ENCODE assay signal across 8 cellular contexts in the genomic region with DNA sequence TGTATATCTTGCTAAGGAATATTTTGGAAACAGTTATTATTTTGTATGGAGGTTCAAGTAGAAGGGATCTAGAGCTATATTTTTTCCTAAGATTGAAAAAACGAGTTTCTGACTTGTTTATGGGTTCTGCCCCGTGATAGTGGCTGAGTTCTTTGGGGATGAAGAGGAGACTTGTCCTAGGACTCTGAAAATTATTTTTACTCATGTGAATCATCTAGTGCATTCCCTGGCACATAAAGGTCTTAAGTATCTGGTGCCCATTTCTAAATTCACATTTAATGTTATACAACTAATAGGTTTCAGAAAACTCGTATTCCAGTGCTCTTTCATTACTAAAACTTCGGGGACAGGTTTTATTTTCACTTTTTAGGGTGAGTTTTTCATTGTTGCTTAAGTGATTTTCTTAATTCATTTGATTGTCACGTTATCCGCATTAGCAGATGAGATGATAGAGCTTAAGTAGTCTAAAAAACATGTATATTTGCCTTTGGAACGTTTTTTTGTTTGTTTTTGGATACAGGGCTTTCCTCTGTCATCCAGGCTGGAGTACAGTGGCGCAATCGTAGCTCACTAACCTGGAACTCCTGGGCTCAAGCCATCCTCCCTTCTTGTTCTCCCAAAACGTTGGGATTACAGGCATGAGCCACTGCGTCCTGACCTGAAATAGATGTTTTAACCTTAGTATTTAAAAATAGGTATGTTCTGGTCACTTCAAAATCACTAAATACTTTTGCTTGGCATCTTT. TPM values are rescaled to one million over a fixed set of nuclear protein-coding genes. Genes with fewer than 3 reads are reported as not detected.
A peak's percentile ranks its signal among the peaks of the same experiment; 100 is the strongest.
DNase-seq lines count a peak whose midpoint lies in the region; ATAC-seq and TF ChIP-seq lines count a peak whose summit lies in the region.

No MANE protein-coding gene starts in this region.

- peaks cover 3% of the 10 kb centered on the region for H3F3A ChIP-seq in smooth muscle cell (ENCODE audit: low read depth)

- TF ChIP-seq CTCF in HEK293 (tag by site-specific recombination; IDR thresholded peaks at IDR 0.05) (no peak), VCaP (conservative IDR thresholded peaks at IDR 0.05) (no peak), fibroblast of the aortic adventitia (IDR thresholded peaks at IDR 0.05; ENCODE audit: insufficient read depth, low read length) (no peak), smooth muscle cell (IDR thresholded peaks at IDR 0.05; ENCODE audit: borderline replicate concordance, insufficient read depth, poor library complexity, severe bottlenecking) (no peak), GM10266 (IDR thresholded peaks at IDR 0.05; ENCODE audit: control insufficient read depth, insufficient read depth, low read depth, missing control alignments) (no peak)

- no peak for ATAC-seq in HG03457 (IDR thresholded peaks at IDR 0.05; ENCODE audit: unreplicated experiment)
- no peak for ATAC-seq in esophagus mucosa

- CTCF ChIA-PET in HEK293 (lab: Yijun Ruan, JAX): interaction anchor here (0.6 to 2.4 kb wide), 9 partner anchors 8 to 245 kb away, joined by 3 to 12 read pairs (median 3); no protein-coding TSS in a partner anchor

- peak overlapping the region; percentile 93 for H3K4me2 ChIP-seq in smooth muscle cell

- no peak overlapping the region for H3K4me3 ChIP-seq in HEK293 (ENCODE audit: low read depth, low read length)
- peak overlapping the region; percentile 89 for H3K4me3 ChIP-seq in fibroblast of the aortic adventitia (ENCODE audit: low read depth, low read length)
- H3K4me3 ChIP-seq in smooth muscle cell: peak overlapping the region; percentile 83

- DNase-seq in fibroblast of the aortic adventitia (ENCODE audit: low read depth) (peak; percentile 35), smooth muscle cell (lab: John Stamatoyannopoulos, UW; ENCODE audit: unreplicated experiment) (no peak), GM10266 (ENCODE audit: extremely low spot score) (no peak), NCI-H1105 treated with DMSO at 0.1 percent for 48 hours (lab: John Stamatoyannopoulos, UW) (no peak)

- H3K9me3 ChIP-seq in HEK293 (ENCODE audit: control insufficient read depth, insufficient read depth, low read depth, low read length): no peaks in the 10 kb centered on the region
- no peaks in the 10 kb centered on the region for H3K9me3 ChIP-seq in smooth muscle cell (replicated peaks; ENCODE audit: low read depth)

- H3K79me2 ChIP-seq in smooth muscle cell (ENCODE audit: low read depth): peaks cover 65% of the 10 kb centered on the region

- H3K4me1 ChIP-seq in HEK293 (ENCODE audit: control insufficient read depth, insufficient read depth, low read length) (0 out of 2 replicates have a peak, but pooled peaks cover 2% of the 10 kb centered on the region), smooth muscle cell (ENCODE audit: low read depth) (peaks cover 35% of the 10 kb centered on the region)

- H4K20me1 ChIP-seq in smooth muscle cell (ENCODE audit: low read depth): peaks cover 63% of the 10 kb centered on the region

- peaks cover 8 to 14% of the 10 kb centered on the region in 2 experiments; a peak in 2 of 3 replicates for H3K36me3 ChIP-seq in HEK293 (ENCODE audit: control insufficient read depth in 2 of 2, insufficient read depth in 1 of 2, low read length in 2 of 2)
- H3K36me3 ChIP-seq in smooth muscle cell (ENCODE audit: low read depth): no peaks in the 10 kb centered on the region

- POLR2A ChIA-PET in HEK293 (lab: Yijun Ruan, JAX): interaction anchor here (1.5 kb wide), 1 partner anchor 246 kb away, joined by 6 read pairs; no protein-coding TSS in a partner anchor

- WGBS in smooth muscle cell (ENCODE audit: low lambda C conversion rate): 62% methylated on average over 11 of the region's 11 CpGs

- H3K9ac ChIP-seq in smooth muscle cell (ENCODE audit: low read depth): peak overlapping the region; percentile 95

- H3K27me3 ChIP-seq in smooth muscle cell (ENCODE audit: low read depth): no peaks in the 10 kb centered on the region

- H2AFZ ChIP-seq in smooth muscle cell (ENCODE audit: low read depth): no peak overlapping the region

- peak overlapping the region; percentile 94; the same call in 1 of the 2 replicates for H3K27ac ChIP-seq in HEK293 (ENCODE audit: extremely low read depth, low read depth, low read length)
- peak overlapping the region; percentile 99 for H3K27ac ChIP-seq in VCaP
- H3K27ac ChIP-seq in smooth muscle cell (ENCODE audit: low read depth): peak overlapping the region; percentile 94

TF ChIP-seq in HEK293, 187 proteins besides CTCF, POLR2A, EP300 and RAD21 (continues in another document):
- 0 out of 2 replicates have a peak, but pooled peaks have one; percentile 22 for TF ChIP-seq ZNF501 (tag by site-specific recombination; IDR thresholded peaks at IDR 0.05)
- TF ChIP-seq, protein P1, sequence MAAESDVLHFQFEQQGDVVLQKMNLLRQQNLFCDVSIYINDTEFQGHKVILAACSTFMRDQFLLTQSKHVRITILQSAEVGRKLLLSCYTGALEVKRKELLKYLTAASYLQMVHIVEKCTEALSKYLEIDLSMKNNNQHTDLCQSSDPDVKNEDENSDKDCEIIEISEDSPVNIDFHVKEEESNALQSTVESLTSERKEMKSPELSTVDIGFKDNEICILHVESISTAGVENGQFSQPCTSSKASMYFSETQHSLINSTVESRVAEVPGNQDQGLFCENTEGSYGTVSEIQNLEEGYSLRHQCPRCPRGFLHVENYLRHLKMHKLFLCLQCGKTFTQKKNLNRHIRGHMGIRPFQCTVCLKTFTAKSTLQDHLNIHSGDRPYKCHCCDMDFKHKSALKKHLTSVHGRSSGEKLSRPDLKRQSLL (tag by site-specific recombination; IDR thresholded peaks at IDR 0.05): peak; percentile 47; the same call in 1 of the 2 replicates
- no peak for TF ChIP-seq ZNF776 (tag by site-specific recombination; IDR thresholded peaks at IDR 0.05; ENCODE audit: borderline replicate concordance)
- TF ChIP-seq, protein P2, sequence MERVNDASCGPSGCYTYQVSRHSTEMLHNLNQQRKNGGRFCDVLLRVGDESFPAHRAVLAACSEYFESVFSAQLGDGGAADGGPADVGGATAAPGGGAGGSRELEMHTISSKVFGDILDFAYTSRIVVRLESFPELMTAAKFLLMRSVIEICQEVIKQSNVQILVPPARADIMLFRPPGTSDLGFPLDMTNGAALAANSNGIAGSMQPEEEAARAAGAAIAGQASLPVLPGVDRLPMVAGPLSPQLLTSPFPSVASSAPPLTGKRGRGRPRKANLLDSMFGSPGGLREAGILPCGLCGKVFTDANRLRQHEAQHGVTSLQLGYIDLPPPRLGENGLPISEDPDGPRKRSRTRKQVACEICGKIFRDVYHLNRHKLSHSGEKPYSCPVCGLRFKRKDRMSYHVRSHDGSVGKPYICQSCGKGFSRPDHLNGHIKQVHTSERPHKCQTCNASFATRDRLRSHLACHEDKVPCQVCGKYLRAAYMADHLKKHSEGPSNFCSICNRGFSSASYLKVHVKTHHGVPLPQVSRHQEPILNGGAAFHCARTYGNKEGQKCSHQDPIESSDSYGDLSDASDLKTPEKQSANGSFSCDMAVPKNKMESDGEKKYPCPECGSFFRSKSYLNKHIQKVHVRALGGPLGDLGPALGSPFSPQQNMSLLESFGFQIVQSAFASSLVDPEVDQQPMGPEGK (tag by site-specific recombination; IDR thresholded peaks at IDR 0.05): no peak
- TF ChIP-seq ZXDB (tag by site-specific recombination; IDR thresholded peaks at IDR 0.05): no peak
- TF ChIP-seq, protein P3, sequence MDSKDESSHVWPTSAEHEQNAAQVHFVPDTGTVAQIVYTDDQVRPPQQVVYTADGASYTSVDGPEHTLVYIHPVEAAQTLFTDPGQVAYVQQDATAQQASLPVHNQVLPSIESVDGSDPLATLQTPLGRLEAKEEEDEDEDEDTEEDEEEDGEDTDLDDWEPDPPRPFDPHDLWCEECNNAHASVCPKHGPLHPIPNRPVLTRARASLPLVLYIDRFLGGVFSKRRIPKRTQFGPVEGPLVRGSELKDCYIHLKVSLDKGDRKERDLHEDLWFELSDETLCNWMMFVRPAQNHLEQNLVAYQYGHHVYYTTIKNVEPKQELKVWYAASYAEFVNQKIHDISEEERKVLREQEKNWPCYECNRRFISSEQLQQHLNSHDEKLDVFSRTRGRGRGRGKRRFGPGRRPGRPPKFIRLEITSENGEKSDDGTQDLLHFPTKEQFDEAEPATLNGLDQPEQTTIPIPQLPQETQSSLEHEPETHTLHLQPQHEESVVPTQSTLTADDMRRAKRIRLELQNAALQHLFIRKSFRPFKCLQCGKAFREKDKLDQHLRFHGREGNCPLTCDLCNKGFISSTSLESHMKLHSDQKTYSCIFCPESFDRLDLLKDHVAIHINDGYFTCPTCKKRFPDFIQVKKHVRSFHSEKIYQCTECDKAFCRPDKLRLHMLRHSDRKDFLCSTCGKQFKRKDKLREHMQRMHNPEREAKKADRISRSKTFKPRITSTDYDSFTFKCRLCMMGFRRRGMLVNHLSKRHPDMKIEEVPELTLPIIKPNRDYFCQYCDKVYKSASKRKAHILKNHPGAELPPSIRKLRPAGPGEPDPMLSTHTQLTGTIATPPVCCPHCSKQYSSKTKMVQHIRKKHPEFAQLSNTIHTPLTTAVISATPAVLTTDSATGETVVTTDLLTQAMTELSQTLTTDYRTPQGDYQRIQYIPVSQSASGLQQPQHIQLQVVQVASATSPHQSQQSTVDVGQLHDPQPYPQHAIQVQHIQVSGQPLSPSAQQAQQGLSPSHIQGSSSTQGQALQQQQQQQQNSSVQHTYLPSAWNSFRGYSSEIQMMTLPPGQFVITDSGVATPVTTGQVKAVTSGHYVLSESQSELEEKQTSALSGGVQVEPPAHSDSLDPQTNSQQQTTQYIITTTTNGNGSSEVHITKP (tag by site-specific recombination; IDR thresholded peaks at IDR 0.05): 0 out of 2 replicates have a peak, but pooled peaks have one; percentile 8
- 0 out of 2 replicates have a peak, but pooled peaks have one; percentile 59 for TF ChIP-seq IKZF3 (tag by site-specific recombination; IDR thresholded peaks at IDR 0.05)

RNA-seq across cellular contexts. Expression of a gene that starts 2.1 kb away (rescaled TPM):
- total RNA-seq in fibroblast of the aortic adventitia (ENCODE audit: low replicate concordance) (6.3 and 14.2 TPM in 2 replicates), smooth muscle cell (40.2 and 43.5 TPM in 2 replicates), esophagus mucosa (9.6 TPM)
- polyA plus RNA-seq in smooth muscle cell: 20.6 and 22.4 TPM in 2 replicates

RNA-seq across cellular contexts. Expression of a gene that starts 2.7 kb away (rescaled TPM):
- total RNA-seq in fibroblast of the aortic adventitia (ENCODE audit: low replicate concordance) (4.6 and 10.8 TPM in 2 replicates), smooth muscle cell (15.0 and 18.5 TPM in 2 replicates), esophagus mucosa (17.4 TPM)
- 21.2 and 27.2 TPM in 2 replicates for polyA plus RNA-seq in smooth muscle cell

RNA-seq across cellular contexts. Expression of a gene that starts 21.9 kb away (rescaled TPM):
- total RNA-seq in fibroblast of the aortic adventitia (ENCODE audit: low replicate concordance) (0.16 TPM in 1 of 2 replicates, not detected in the other), smooth muscle cell (1.0 TPM in 1 of 2 replicates, not detected in the other), esophagus mucosa (not detected)
- 1.2 and 1.6 TPM in 2 replicates for polyA plus RNA-seq in smooth muscle cell

RNA-seq across cellular contexts. Expression of a gene that starts 32.6 kb away (rescaled TPM):
- total RNA-seq in fibroblast of the aortic adventitia (ENCODE audit: low replicate concordance) (not detected in 2 replicates), smooth muscle cell (not detected in 2 replicates), esophagus mucosa (not detected)
- not detected in 2 replicates for polyA plus RNA-seq in smooth muscle cell

RNA-seq across cellular contexts. Expression of a gene that starts 35.8 kb away (rescaled TPM):
- total RNA-seq in fibroblast of the aortic adventitia (ENCODE audit: low replicate concordance) (0.74 TPM in 1 of 2 replicates, not detected in the other), smooth muscle cell (0.63 and 3.4 TPM in 2 replicates), esophagus mucosa (0.56 TPM)
- 1.1 and 1.3 TPM in 2 replicates for polyA plus RNA-seq in smooth muscle cell
